Comparison of ENCODE assay signal across 9 cellular contexts in genomic region chr10:14608381-14609001, GRCh38.
A peak's percentile ranks its signal among the peaks of the same experiment; 100 is the strongest.
DNase-seq lines count a peak whose midpoint lies in the region; ATAC-seq and TF ChIP-seq lines count a peak whose summit lies in the region.
"Had no signal": no experiment of that assay in that cellular context is flagged by ENCODE, and none has a peak within 500 bp of the region (broad histone marks: within the 10 kb centered on the region; RNA-seq: fewer than 3 reads in every experiment).

No MANE protein-coding gene starts in this region.

- peaks cover 14% of the 10 kb centered on the region for H3K27me3 Mint-ChIP-seq in nephron (ENCODE audit: low read depth)

- TF ChIP-seq CTCF in nephron (IDR thresholded peaks at IDR 0.05; ENCODE audit: unreplicated experiment in 3 of 3) (no peak), omental fat pad (IDR thresholded peaks at IDR 0.05) (no peak), mucosa of descending colon (IDR thresholded peaks at IDR 0.05) (no peak)

- H3K36me3 ChIP-seq in mucosa of descending colon (ENCODE audit: low read depth): no peaks in the 10 kb centered on the region

- TF ChIP-seq POLR2A in Raji (IDR thresholded peaks at IDR 0.05; ENCODE audit: insufficient read depth, low read depth, low read length): peak; percentile 35; the same call in 1 of the 2 replicates

- no peaks in the 10 kb centered on the region for H3K9me3 Mint-ChIP-seq in nephron
- H3K9me3 Mint-ChIP-seq in activated naive CD4-positive, alpha-beta T cell treated with anti-CD3 and anti-CD28 coated beads, Interleukin-2, amount 50 U/mL, for 72 hours: peaks cover 4 to 14% of the 10 kb centered on the region in 2 donors

- H3K36me3 Mint-ChIP-seq in nephron (ENCODE audit: low read depth): no peaks in the 10 kb centered on the region
- peaks cover 10 to 23% of the 10 kb centered on the region in 2 donors for H3K36me3 Mint-ChIP-seq in activated naive CD4-positive, alpha-beta T cell treated with anti-CD3 and anti-CD28 coated beads, Interleukin-2, amount 50 U/mL, for 72 hours

- intact Hi-C loops in mucosa of descending colon (cut with DNase I, micrococcal nuclease): no loop called here

- H3K27ac Mint-ChIP-seq in nephron: peak overlapping the region; percentile 55 to 65 (median 62)
- H3K27ac Mint-ChIP-seq in activated naive CD4-positive, alpha-beta T cell treated with anti-CD3 and anti-CD28 coated beads, Interleukin-2, amount 50 U/mL, for 72 hours: no peak overlapping the region

- no peaks in the 10 kb centered on the region for H3K9me3 ChIP-seq in mucosa of descending colon

- DNase-seq in activated naive CD4-positive, alpha-beta T cell treated with anti-CD3 and anti-CD28 coated beads, Interleukin-2, amount 50 U/mL, for 72 hours (ENCODE audit: low spot score in 2 of 2): no peak
- DNase-seq in omental fat pad (ENCODE audit: low spot score) (no peak), NCI-H2171 treated with DMSO at 0.1 percent for 48 hours (lab: John Stamatoyannopoulos, UW) (no peak), mucosa of descending colon (no peak)
- DNase-seq: kidney had no signal

- peak overlapping the region in 2 of 3 experiments; percentile 8 to 52 for H3K4me3 Mint-ChIP-seq in nephron

- H3K4me3 ChIP-seq in mucosa of descending colon: no peak overlapping the region

- H3K4me1 Mint-ChIP-seq in nephron: peaks cover 33% of the 10 kb centered on the region

- ATAC-seq in GM18909 (IDR thresholded peaks at IDR 0.05; ENCODE audit: poor library complexity, unreplicated experiment): peak; percentile 38
- ATAC-seq in HG02973 (IDR thresholded peaks at IDR 0.05; ENCODE audit: unreplicated experiment): peak; percentile 25
- no peak for ATAC-seq in activated naive CD4-positive, alpha-beta T cell treated with anti-CD3 and anti-CD28 coated beads, Interleukin-2, amount 50 U/mL, for 72 hours
- ATAC-seq in omental fat pad (ENCODE audit: low FRiP score): no peak
- no peak for ATAC-seq in mucosa of descending colon

- H3K4me1 ChIP-seq in mucosa of descending colon (ENCODE audit: low read depth): no peaks in the 10 kb centered on the region

Comparison
In these comparisons a context has a peak if more than half of its experiments do, and no peak if none do; other contexts are left out.
1. ATAC-seq: peak in GM18909 (single experiment) and HG02973 (single experiment); none in activated naive CD4-positive, alpha-beta T cell treated with anti-CD3 and anti-CD28 coated beads, Interleukin-2, amount 50 U/mL, for 72 hours (0 of 2), omental fat pad (single experiment) and mucosa of descending colon (single experiment).
2. H3K27ac Mint-ChIP-seq: peak in nephron (3 of 3); none in activated naive CD4-positive, alpha-beta T cell treated with anti-CD3 and anti-CD28 coated beads, Interleukin-2, amount 50 U/mL, for 72 hours (0 of 2).